11 cellular contexts compared by ENCODE assay signal in the genomic region with DNA sequence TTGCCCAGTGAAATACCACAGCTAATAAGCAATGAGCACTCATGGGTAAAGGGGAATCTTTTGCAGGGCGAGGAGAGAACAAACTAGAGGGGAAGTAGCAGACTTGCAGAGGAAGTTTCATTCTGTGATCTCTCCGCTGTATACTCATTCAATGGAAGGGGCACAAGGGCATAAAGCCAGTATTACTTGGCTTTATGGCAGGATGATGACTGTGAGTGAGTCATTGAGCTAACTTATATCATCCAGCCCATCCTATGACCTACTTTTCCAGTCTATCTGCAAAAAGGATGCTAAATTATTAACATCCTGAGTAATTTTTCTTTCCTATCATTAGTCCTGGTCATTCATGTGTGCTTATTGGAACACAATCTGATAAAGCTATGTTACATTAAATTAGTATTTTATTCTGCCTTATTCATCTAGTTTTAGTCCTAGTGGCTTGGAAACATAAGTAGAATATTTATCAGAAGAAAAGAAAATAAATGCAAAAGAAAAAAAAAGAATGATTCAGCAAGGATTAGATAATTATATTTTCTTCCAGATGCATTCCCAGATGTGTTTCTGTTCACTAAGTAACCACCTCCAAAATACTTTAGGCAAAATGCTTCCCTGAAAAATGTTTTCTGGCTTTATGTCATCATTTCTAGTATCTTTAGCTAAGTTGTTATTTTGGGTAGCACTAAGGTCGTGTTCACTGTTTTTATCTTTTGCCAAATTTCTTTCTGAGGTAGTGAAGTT.
DNase-seq lines count a peak whose midpoint lies in the region; ATAC-seq and TF ChIP-seq lines count a peak whose summit lies in the region.
"Had no signal": no experiment of that assay in that cellular context is flagged by ENCODE, and none has a peak within 500 bp of the region (broad histone marks: within the 10 kb centered on the region; RNA-seq: fewer than 3 reads in every experiment).

No MANE protein-coding gene starts in this region.

- H3K27me3 ChIP-seq in HCT116 (ENCODE audit: insufficient read depth, low read length): no peaks in the 10 kb centered on the region
- no peaks in the 10 kb centered on the region for H3K27me3 ChIP-seq in SJSA1 (replicated peaks)
- no peaks in the 10 kb centered on the region for H3K27me3 ChIP-seq in foreskin keratinocyte
- no peaks in the 10 kb centered on the region for H3K27me3 ChIP-seq in CD4-positive, alpha-beta T cell (ENCODE audit: control insufficient read depth, insufficient read depth, low read length)

- DNase-seq in AG10803 (ENCODE audit: low read depth) (peak; percentile 69), HCT116 (ENCODE audit: low read depth, low spot score) (peak; percentile 85), SJSA1 (ENCODE audit: low read depth in 1 of 2, low spot score in 2 of 2) (peak; percentile 46 to 56), foreskin keratinocyte (peak; percentile 69 to 84), Right ventricle myocardium inferior (ENCODE audit: missing footprints) (no peak), NCI-H128 (lab: John Stamatoyannopoulos, UW; ENCODE audit: unreplicated experiment) (no peak)
- no peak for DNase-seq in CD4-positive, alpha-beta T cell
- no peak for DNase-seq in activated CD4-positive, CD25-positive, alpha-beta regulatory T cell (lab: John Stamatoyannopoulos, UW)
- DNase-seq: activated CD8-positive, alpha-beta memory T cell treated with anti-CD3 and anti-CD28 coated beads for 24 hours; NCI-H2029 treated with DMSO at 0.1 percent for 48 hours had no signal

- RAD21 ChIA-PET in HCT116 (lab: Charles Lee; ENCODE audit: low non-redundant PET in 1 of 2, low total read pairs in 2 of 2, uncharacterized antibody in 2 of 2, unreplicated experiment in 2 of 2): interaction anchor here in 1 of 2 experiments (1.2 kb wide), 1 partner anchor 130 kb away, joined by 3 read pairs; no protein-coding TSS in a partner anchor

- POLR2A ChIA-PET in HCT116 (lab: Charles Lee): interaction anchor here (1.5 kb wide), 1 partner anchor 587 kb away, joined by 3 read pairs; the partner anchor contains the start of gene SOX4
- POLR2A ChIA-PET in CD4-positive, alpha-beta T cell (lab: Charles Lee): interaction anchor here (0.6 kb wide), 1 partner anchor 21 kb away, joined by 3 read pairs; no protein-coding TSS in a partner anchor

- no peak overlapping the region for H3K4me3 Mint-ChIP-seq in CD4-positive, alpha-beta T cell

- H3K36me3 Mint-ChIP-seq in CD4-positive, alpha-beta T cell (ENCODE audit: low read depth): peaks cover 83% of the 10 kb centered on the region

- BruUV-seq in HCT116 (replicated peaks; lab: Mats Ljungman, UMichigan): no TSS peak

- CTCF ChIA-PET in HCT116 (lab: Charles Lee): no interaction called here
- CTCF ChIA-PET in CD4-positive, alpha-beta T cell (lab: Charles Lee): no interaction called here

- no peak overlapping the region for H3K4me3 ChIP-seq in AG10803 (ENCODE audit: low read length)
- H3K4me3 ChIP-seq in HCT116 (replicated peaks in 1 of 2; ENCODE audit: low read depth in 1 of 2, low read length in 2 of 2): peak overlapping the region in 1 of 2 experiments; percentile 17; a peak in 1 of 4 replicates
- no peak overlapping the region for H3K4me3 ChIP-seq in SJSA1
- H3K4me3 ChIP-seq: HAP-1 had no signal

- no peak overlapping the region for H3K9ac ChIP-seq in HCT116 (ENCODE audit: low read length)

- H3K4me2 ChIP-seq in HCT116 (ENCODE audit: low read length): peak overlapping the region; percentile 70

- no peak for TF ChIP-seq POLR2A in HCT116 (IDR thresholded peaks at IDR 0.05; ENCODE audit: borderline replicate concordance, extremely low read depth, insufficient read depth, insufficient read length)

- no peak overlapping the region for H2AFZ ChIP-seq in HCT116 (ENCODE audit: low read depth, low read length, poor library complexity, severe bottlenecking)

- no peaks in the 10 kb centered on the region for H3K27me3 Mint-ChIP-seq in CD4-positive, alpha-beta T cell

- TF ChIP-seq CTCF in AG10803 (conservative IDR thresholded peaks at IDR 0.05; ENCODE audit: low read length) (no peak), HCT116 (IDR thresholded peaks at IDR 0.05 in 2 of 3, conservative IDR thresholded peaks at IDR 0.05 in 1 of 3; ENCODE audit: borderline replicate concordance in 1 of 3, insufficient read depth in 1 of 3, low read depth in 2 of 3, low read length in 2 of 3) (no peak), foreskin keratinocyte (conservative IDR thresholded peaks at IDR 0.05) (no peak)
- no peak for TF ChIP-seq CTCF in CD4-positive, alpha-beta T cell (IDR thresholded peaks at IDR 0.05)

- peaks cover 54 to 56% of the 10 kb centered on the region in 2 experiments for H3K4me1 ChIP-seq in HCT116 (ENCODE audit: control insufficient read depth in 1 of 2, insufficient read depth in 2 of 2, low read length in 2 of 2)
- H3K4me1 ChIP-seq in SJSA1 (replicated peaks): peaks cover 25% of the 10 kb centered on the region
- H3K4me1 ChIP-seq in foreskin keratinocyte: peaks cover 30% of the 10 kb centered on the region
- H3K4me1 ChIP-seq: HAP-1 had no signal

- no peak overlapping the region for H3K27ac Mint-ChIP-seq in CD4-positive, alpha-beta T cell

- no peaks in the 10 kb centered on the region for H3K9me2 ChIP-seq in HCT116 (ENCODE audit: insufficient read depth)

- no peaks in the 10 kb centered on the region for H3K36me3 ChIP-seq in HCT116 (ENCODE audit: control insufficient read depth in 1 of 2, insufficient read depth in 2 of 2, low read length in 2 of 2)
- no peaks in the 10 kb centered on the region for H3K36me3 ChIP-seq in SJSA1
- H3K36me3 ChIP-seq: HAP-1 had no signal

- H3K9me3 ChIP-seq in HCT116 (ENCODE audit: control insufficient read depth in 1 of 2, insufficient read depth in 1 of 2, low read depth in 1 of 2, low read length in 2 of 2) (no peaks in the 10 kb centered on the region), SJSA1 (replicated peaks) (no peaks in the 10 kb centered on the region)
- H3K9me3 ChIP-seq in CD4-positive, alpha-beta T cell (ENCODE audit: control insufficient read depth, low read length): no peaks in the 10 kb centered on the region
- H3K9me3 ChIP-seq: HAP-1 had no signal

- ATAC-seq in HCT116: peak; percentile 83
- ATAC-seq in foreskin keratinocyte: peak; percentile 100
- ATAC-seq in Right ventricle myocardium inferior: no peak
- no peak for ATAC-seq in CD4-positive, alpha-beta T cell (ENCODE audit: poor library complexity)

- intact Hi-C loops in HCT116 (cut with micrococcal nuclease) (loop anchor here (5.0 kb wide), 1 partner anchor 129 kb away; no protein-coding TSS in a partner anchor), Right ventricle myocardium inferior (cut with DNase I) (no loop called here)
- intact Hi-C loops in CD4-positive, alpha-beta T cell (cut with DNase I, micrococcal nuclease): no loop called here

- H3K9me3 Mint-ChIP-seq in CD4-positive, alpha-beta T cell: peaks cover 7% of the 10 kb centered on the region

- H4K20me1 ChIP-seq in HCT116 (ENCODE audit: insufficient read depth): no peaks in the 10 kb centered on the region

- no peaks in the 10 kb centered on the region for H3K79me2 ChIP-seq in HCT116 (ENCODE audit: insufficient read depth, low read length)

- H3K4me1 Mint-ChIP-seq in CD4-positive, alpha-beta T cell (ENCODE audit: low read depth): no peaks in the 10 kb centered on the region

- H3K27ac ChIP-seq in HCT116 (ENCODE audit: low read depth, low read length) (peak overlapping the region; percentile 87), SJSA1 (no peak overlapping the region), foreskin keratinocyte (no peak overlapping the region)
- no peak overlapping the region for H3K27ac ChIP-seq in CD4-positive, alpha-beta T cell (ENCODE audit: low read depth, low read length)

- TF ChIP-seq RAD21 in HCT116 (IDR thresholded peaks at IDR 0.05; ENCODE audit: low read depth): peak; percentile 24; the same call in 1 of the 2 replicates

TF ChIP-seq in HCT116, 20 proteins besides CTCF, POLR2A, EP300 and RAD21 (continues in another document):
- TF ChIP-seq TCF7L2 (IDR thresholded peaks at IDR 0.05; ENCODE audit: borderline replicate concordance, extremely low read depth, insufficient read depth, insufficient read length) (peak; percentile 98), YY1 (IDR thresholded peaks at IDR 0.05; ENCODE audit: extremely low read depth, insufficient replicate concordance, low read depth, low read length) (no peak), EGR1 (IDR thresholded peaks at IDR 0.05; ENCODE audit: low read depth) (no peak), CBX3 (IDR thresholded peaks at IDR 0.05; ENCODE audit: low read depth) (peak; percentile 86), ZFX (IDR thresholded peaks at IDR 0.05) (no peak), REST (IDR thresholded peaks at IDR 0.05; ENCODE audit: low read depth) (no peak), EZH2phosphoT487 (IDR thresholded peaks at IDR 0.05; ENCODE audit: borderline replicate concordance) (no peak), EZH2 (IDR thresholded peaks at IDR 0.05) (no peak), JUND (IDR thresholded peaks at IDR 0.05) (peak; percentile 91), SIN3A (IDR thresholded peaks at IDR 0.05; ENCODE audit: low read depth) (peak; percentile 56; the same call in 1 of the 2 replicates)

Comparison
In these comparisons a context has a peak if more than half of its experiments do, and no peak if none do; other contexts are left out.
1. DNase-seq: peak in AG10803 (single experiment), HCT116 (single experiment), SJSA1 (2 of 2) and foreskin keratinocyte (2 of 2); none in Right ventricle myocardium inferior (single experiment), CD4-positive, alpha-beta T cell (0 of 10), NCI-H128 (single experiment) and activated CD4-positive, CD25-positive, alpha-beta regulatory T cell (0 of 4).
2. ATAC-seq: peak in HCT116 (single experiment) and foreskin keratinocyte (single experiment); none in Right ventricle myocardium inferior (single experiment) and CD4-positive, alpha-beta T cell (single experiment).